In genomic region chr9:129702563-129702962, GRCh38 we compare ENCODE assay signal across 1 cellular context.
TF ChIP-seq lines count a peak whose summit lies in the region.

No MANE protein-coding gene starts in this region.

TF ChIP-seq in HEK293, 187 proteins besides CTCF, POLR2A, EP300 and RAD21 (continued from another document):
- TF ChIP-seq, protein P1, sequence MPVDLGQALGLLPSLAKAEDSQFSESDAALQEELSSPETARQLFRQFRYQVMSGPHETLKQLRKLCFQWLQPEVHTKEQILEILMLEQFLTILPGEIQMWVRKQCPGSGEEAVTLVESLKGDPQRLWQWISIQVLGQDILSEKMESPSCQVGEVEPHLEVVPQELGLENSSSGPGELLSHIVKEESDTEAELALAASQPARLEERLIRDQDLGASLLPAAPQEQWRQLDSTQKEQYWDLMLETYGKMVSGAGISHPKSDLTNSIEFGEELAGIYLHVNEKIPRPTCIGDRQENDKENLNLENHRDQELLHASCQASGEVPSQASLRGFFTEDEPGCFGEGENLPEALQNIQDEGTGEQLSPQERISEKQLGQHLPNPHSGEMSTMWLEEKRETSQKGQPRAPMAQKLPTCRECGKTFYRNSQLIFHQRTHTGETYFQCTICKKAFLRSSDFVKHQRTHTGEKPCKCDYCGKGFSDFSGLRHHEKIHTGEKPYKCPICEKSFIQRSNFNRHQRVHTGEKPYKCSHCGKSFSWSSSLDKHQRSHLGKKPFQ (tag by site-specific recombination; IDR thresholded peaks at IDR 0.05): no peak
- TF ChIP-seq KLF10 (tag by site-specific recombination; IDR thresholded peaks at IDR 0.05): peak; percentile 34; the same call in 1 of the 2 replicates
